Comparison of ENCODE assay signal across 25 cellular contexts in genomic region chr22:26766510-26767350, GRCh38.
DNase-seq lines count a peak whose midpoint lies in the region; ATAC-seq and TF ChIP-seq lines count a peak whose summit lies in the region.
"Had no signal": no experiment of that assay in that cellular context is flagged by ENCODE, and none has a peak within 500 bp of the region (broad histone marks: within the 10 kb centered on the region; RNA-seq: fewer than 3 reads in every experiment).

No MANE protein-coding gene starts in this region.

- no peaks in the 10 kb centered on the region for H3K9me2 ChIP-seq in Loucy (replicated peaks; ENCODE audit: low read depth, low read length)

- no peaks in the 10 kb centered on the region for H3K4me1 ChIP-seq in Loucy (ENCODE audit: insufficient read depth, low read length, poor library complexity, severe bottlenecking)
- H3K4me1 ChIP-seq: SJCRH30 had no signal

- H3K4me3 ChIP-seq in Loucy (ENCODE audit: low read length, poor library complexity, severe bottlenecking), result peak overlapping the region; percentile 4
- H3K4me3 ChIP-seq: GM23338, PC-9, SJCRH30 had no signal

- no peaks in the 10 kb centered on the region for H3K27me3 Mint-ChIP-seq in activated CD8-positive, alpha-beta memory T cell treated with anti-CD3 and anti-CD28 coated beads, Interleukin-2, amount 10 ng/mL, durations not matched to agents 7 days and 5 days
- H3K27me3 Mint-ChIP-seq in activated naive CD8-positive, alpha-beta T cell treated with anti-CD3 and anti-CD28 coated beads, Interleukin-2, amount 50 U/mL, for 24 hours, result no peaks in the 10 kb centered on the region
- no peaks in the 10 kb centered on the region for H3K27me3 Mint-ChIP-seq in stimulated activated naive CD8-positive, alpha-beta T cell treated with anti-CD3 and anti-CD28 coated beads, Interleukin-15, amount 100 ng/mL, for 72 hours

- H3K79me2 ChIP-seq in Loucy (ENCODE audit: insufficient read depth, low read length), result no peaks in the 10 kb centered on the region

- H3F3A ChIP-seq in Loucy (ENCODE audit: low read depth), result no peaks in the 10 kb centered on the region

- peak; percentile 6 for ATAC-seq in activated CD8-positive, alpha-beta memory T cell treated with anti-CD3 and anti-CD28 coated beads, Interleukin-2, amount 10 ng/mL, durations not matched to agents 7 days and 5 days
- no peak for ATAC-seq in activated naive CD8-positive, alpha-beta T cell treated with anti-CD3 and anti-CD28 coated beads, Interleukin-2, amount 50 U/mL, for 24 hours
- ATAC-seq in stimulated activated naive CD8-positive, alpha-beta T cell treated with anti-CD3 and anti-CD28 coated beads, Interleukin-15, amount 100 ng/mL, for 72 hours, result peak; percentile 49
- ATAC-seq: GM23338, Right ventricle myocardium inferior, SK-N-SH treated with all-trans-retinoic acid at 6 μM for 48 hours had no signal

- no peaks in the 10 kb centered on the region for H3K36me3 ChIP-seq in Loucy (ENCODE audit: insufficient read depth, low read length)
- H3K36me3 ChIP-seq: SJCRH30 had no signal

- TF ChIP-seq CTCF in Loucy (conservative IDR thresholded peaks at IDR 0.05; ENCODE audit: low read length), result no peak

- no peaks in the 10 kb centered on the region for H3K9me3 ChIP-seq in Loucy (ENCODE audit: insufficient read depth, low read depth, low read length)
- H3K9me3 ChIP-seq: SJCRH30 had no signal

- H3K9ac ChIP-seq in Loucy (ENCODE audit: low read depth, low read length, poor library complexity, severe bottlenecking), result no peak overlapping the region
- H3K9ac ChIP-seq: KMS-11 had no signal

- peak overlapping the region; percentile 28 for H3K4me2 ChIP-seq in Loucy (ENCODE audit: low read depth, low read length, poor library complexity, severe bottlenecking)
- H3K4me2 ChIP-seq: GM23338, KMS-11, PC-9 had no signal

- peak; percentile 58 for DNase-seq in activated CD8-positive, alpha-beta memory T cell treated with anti-CD3 and anti-CD28 coated beads, Interleukin-2, amount 10 ng/mL, durations not matched to agents 7 days and 5 days
- DNase-seq in activated CD8-positive, alpha-beta memory T cell treated with anti-CD3 and anti-CD28 coated beads, Interleukin-2, amount 50 U/mL, for 4 hours, result no peak
- DNase-seq in activated naive CD8-positive, alpha-beta T cell treated with anti-CD3 and anti-CD28 coated beads, Interleukin-2, amount 50 U/mL, for 24 hours, result peak; percentile 10
- DNase-seq in stimulated activated naive CD8-positive, alpha-beta T cell treated with anti-CD3 and anti-CD28 coated beads, Interleukin-15, amount 100 ng/mL, for 72 hours, result peak in 1 of 2 donors; percentile 35
- no peak for DNase-seq in central memory CD4-positive, alpha-beta T cell
- no peak for DNase-seq in putamen (ENCODE audit: low spot score)
- no peak for DNase-seq in NCI-H128 (lab: John Stamatoyannopoulos, UW; ENCODE audit: unreplicated experiment)
- DNase-seq: ACHN, Calu3, DMS153, H9, HFFc6, NCI-H1092, NCI-H1436 treated with DMSO at 0.1 percent for 48 hours, NCI-H187 treated with DMSO at 0.1 percent for 48 hours, NCI-H2171 treated with DMSO at 0.1 percent for 48 hours, NCI-H524, NCI-H748 treated with DMSO at 0.1 percent for 48 hours, PC-9, SJCRH30 had no signal

- peaks cover 2% of the 10 kb centered on the region for H3K9me3 Mint-ChIP-seq in activated CD8-positive, alpha-beta memory T cell treated with anti-CD3 and anti-CD28 coated beads, Interleukin-2, amount 10 ng/mL, durations not matched to agents 7 days and 5 days (ENCODE audit: low read depth)
- H3K9me3 Mint-ChIP-seq in activated naive CD8-positive, alpha-beta T cell treated with anti-CD3 and anti-CD28 coated beads, Interleukin-2, amount 50 U/mL, for 24 hours, result peaks cover 5% of the 10 kb centered on the region
- H3K9me3 Mint-ChIP-seq in stimulated activated naive CD8-positive, alpha-beta T cell treated with anti-CD3 and anti-CD28 coated beads, Interleukin-15, amount 100 ng/mL, for 72 hours, result peaks cover 6 to 7% of the 10 kb centered on the region in 2 donors
- H3K9me3 Mint-ChIP-seq: HFFc6 had no signal

- no peak overlapping the region for H3K4me3 Mint-ChIP-seq in activated CD8-positive, alpha-beta memory T cell treated with anti-CD3 and anti-CD28 coated beads, Interleukin-2, amount 10 ng/mL, durations not matched to agents 7 days and 5 days
- no peak overlapping the region for H3K4me3 Mint-ChIP-seq in activated naive CD8-positive, alpha-beta T cell treated with anti-CD3 and anti-CD28 coated beads, Interleukin-2, amount 50 U/mL, for 24 hours
- H3K4me3 Mint-ChIP-seq in stimulated activated naive CD8-positive, alpha-beta T cell treated with anti-CD3 and anti-CD28 coated beads, Interleukin-15, amount 100 ng/mL, for 72 hours, result no peak overlapping the region
- H3K4me3 Mint-ChIP-seq: GM23338, HFFc6 had no signal

- H3K4me1 Mint-ChIP-seq in activated CD8-positive, alpha-beta memory T cell treated with anti-CD3 and anti-CD28 coated beads, Interleukin-2, amount 10 ng/mL, durations not matched to agents 7 days and 5 days, result peaks cover 15% of the 10 kb centered on the region
- H3K4me1 Mint-ChIP-seq in activated naive CD8-positive, alpha-beta T cell treated with anti-CD3 and anti-CD28 coated beads, Interleukin-2, amount 50 U/mL, for 24 hours, result peaks cover 6% of the 10 kb centered on the region
- peaks cover 10% of the 10 kb centered on the region for H3K4me1 Mint-ChIP-seq in stimulated activated naive CD8-positive, alpha-beta T cell treated with anti-CD3 and anti-CD28 coated beads, Interleukin-15, amount 100 ng/mL, for 72 hours

- no peaks in the 10 kb centered on the region for H4K20me1 ChIP-seq in Loucy (ENCODE audit: insufficient read depth, low read length, poor library complexity, severe bottlenecking)

- H2AFZ ChIP-seq in Loucy (ENCODE audit: low read length), result no peak overlapping the region
- H2AFZ ChIP-seq: GM23338, PC-9 had no signal

- CTCF ChIA-PET in activated CD8-positive, alpha-beta memory T cell treated with anti-CD3 and anti-CD28 coated beads, Interleukin-2, amount 10 ng/mL, durations not matched to agents 7 days and 5 days (lab: Charles Lee), result interaction anchor here (0.7 kb wide), 1 partner anchor 10 kb away, joined by 3 read pairs; no protein-coding TSS in a partner anchor

- no peaks in the 10 kb centered on the region for H3K27me3 ChIP-seq in Loucy (ENCODE audit: insufficient read depth, low read length, poor library complexity, severe bottlenecking)
- H3K27me3 ChIP-seq: SJCRH30 had no signal

- H3K27ac Mint-ChIP-seq in activated CD8-positive, alpha-beta memory T cell treated with anti-CD3 and anti-CD28 coated beads, Interleukin-2, amount 10 ng/mL, durations not matched to agents 7 days and 5 days, result no peak overlapping the region
- no peak overlapping the region for H3K27ac Mint-ChIP-seq in activated naive CD8-positive, alpha-beta T cell treated with anti-CD3 and anti-CD28 coated beads, Interleukin-2, amount 50 U/mL, for 24 hours
- peak overlapping the region in 1 of 2 donors; percentile 37 for H3K27ac Mint-ChIP-seq in stimulated activated naive CD8-positive, alpha-beta T cell treated with anti-CD3 and anti-CD28 coated beads, Interleukin-15, amount 100 ng/mL, for 72 hours
- H3K27ac Mint-ChIP-seq: GM23338, H9, HFFc6 had no signal

- peaks cover 4% of the 10 kb centered on the region for H3K36me3 Mint-ChIP-seq in activated CD8-positive, alpha-beta memory T cell treated with anti-CD3 and anti-CD28 coated beads, Interleukin-2, amount 10 ng/mL, durations not matched to agents 7 days and 5 days
- peaks cover 18% of the 10 kb centered on the region for H3K36me3 Mint-ChIP-seq in activated naive CD8-positive, alpha-beta T cell treated with anti-CD3 and anti-CD28 coated beads, Interleukin-2, amount 50 U/mL, for 24 hours (ENCODE audit: low read depth)

Comparison
In these comparisons a context has a peak if more than half of its experiments do, and no peak if none do; other contexts are left out.
1. DNase-seq: peak in activated CD8-positive, alpha-beta memory T cell treated with anti-CD3 and anti-CD28 coated beads, Interleukin-2, amount 10 ng/mL, durations not matched to agents 7 days and 5 days (single experiment) and activated naive CD8-positive, alpha-beta T cell treated with anti-CD3 and anti-CD28 coated beads, Interleukin-2, amount 50 U/mL, for 24 hours (single experiment); none in activated CD8-positive, alpha-beta memory T cell treated with anti-CD3 and anti-CD28 coated beads, Interleukin-2, amount 50 U/mL, for 4 hours (single experiment), central memory CD4-positive, alpha-beta T cell (single experiment), putamen (single experiment) and NCI-H128 (single experiment).